In the genomic region with DNA sequence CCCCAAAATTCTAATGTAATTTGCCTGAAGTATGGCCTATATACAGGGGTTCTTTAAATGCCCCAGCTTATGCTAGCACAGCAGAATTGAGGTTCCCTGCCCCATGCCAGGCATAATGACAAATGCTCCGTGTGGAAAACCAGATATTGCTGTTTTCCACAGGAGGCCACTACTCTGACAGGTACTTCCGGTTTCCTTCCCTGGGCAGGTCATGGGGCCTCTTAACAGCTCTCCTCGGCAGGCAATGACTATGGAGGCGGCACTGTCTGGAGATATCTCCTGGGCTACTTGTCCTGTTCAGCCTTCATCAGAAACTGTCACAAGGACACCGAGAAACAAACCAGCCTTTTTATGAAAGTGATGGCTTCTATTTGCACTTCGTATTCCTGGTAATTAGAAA, we compare ENCODE assay signal across 1 cellular context.
A peak's percentile ranks its signal among the peaks of the same experiment; 100 is the strongest.
TF ChIP-seq lines count a peak whose summit lies in the region.

No MANE protein-coding gene starts in this region.

TF ChIP-seq in K562, 482 proteins besides CTCF, POLR2A, EP300 and RAD21 (continued from another document):
- TF ChIP-seq CHD4 (IDR thresholded peaks at IDR 0.05; ENCODE audit: insufficient read depth, insufficient replicate concordance, low read depth, low read length, poor library complexity, severe bottlenecking): no peak
- no peak for TF ChIP-seq ELF1 (tag; IDR thresholded peaks at IDR 0.05)
- peak; percentile 10 for TF ChIP-seq MEIS2 (IDR thresholded peaks at IDR 0.05; ENCODE audit: partially characterized antibody)
- no peak for TF ChIP-seq SMARCB1 (IDR thresholded peaks at IDR 0.05; ENCODE audit: insufficient read length, low read depth)
- TF ChIP-seq SRF (CRISPR knock-in tag; IDR thresholded peaks at IDR 0.05): peak in 1 of 2 experiments; percentile 70; a peak in 2 of 4 replicates
- TF ChIP-seq HMGN3 (IDR thresholded peaks at IDR 0.05; ENCODE audit: borderline replicate concordance, extremely low read depth, insufficient read length, low read depth, low read length): no peak
- TF ChIP-seq GABPA (tag; conservative IDR thresholded peaks at IDR 0.05; ENCODE audit: low read depth): peak; percentile 66
- TF ChIP-seq, protein P1, sequence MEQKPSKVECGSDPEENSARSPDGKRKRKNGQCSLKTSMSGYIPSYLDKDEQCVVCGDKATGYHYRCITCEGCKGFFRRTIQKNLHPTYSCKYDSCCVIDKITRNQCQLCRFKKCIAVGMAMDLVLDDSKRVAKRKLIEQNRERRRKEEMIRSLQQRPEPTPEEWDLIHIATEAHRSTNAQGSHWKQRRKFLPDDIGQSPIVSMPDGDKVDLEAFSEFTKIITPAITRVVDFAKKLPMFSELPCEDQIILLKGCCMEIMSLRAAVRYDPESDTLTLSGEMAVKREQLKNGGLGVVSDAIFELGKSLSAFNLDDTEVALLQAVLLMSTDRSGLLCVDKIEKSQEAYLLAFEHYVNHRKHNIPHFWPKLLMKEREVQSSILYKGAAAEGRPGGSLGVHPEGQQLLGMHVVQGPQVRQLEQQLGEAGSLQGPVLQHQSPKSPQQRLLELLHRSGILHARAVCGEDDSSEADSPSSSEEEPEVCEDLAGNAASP (IDR thresholded peaks at IDR 0.05): no peak
- TF ChIP-seq MEF2A (IDR thresholded peaks at IDR 0.05; ENCODE audit: control insufficient read depth, low read depth, low read length): no peak
- no peak for TF ChIP-seq MCM5 (IDR thresholded peaks at IDR 0.05; ENCODE audit: low read depth)
- no peak for TF ChIP-seq CBX2 (IDR thresholded peaks at IDR 0.05; ENCODE audit: insufficient read depth, low read length, poor library complexity, severe bottlenecking)
- no peak for TF ChIP-seq TOE1 (IDR thresholded peaks at IDR 0.05; ENCODE audit: borderline replicate concordance)
- no peak for TF ChIP-seq TOE1 (CRISPR knock-in tag; IDR thresholded peaks at IDR 0.05; ENCODE audit: borderline replicate concordance, low read depth)
- TF ChIP-seq, protein P2, sequence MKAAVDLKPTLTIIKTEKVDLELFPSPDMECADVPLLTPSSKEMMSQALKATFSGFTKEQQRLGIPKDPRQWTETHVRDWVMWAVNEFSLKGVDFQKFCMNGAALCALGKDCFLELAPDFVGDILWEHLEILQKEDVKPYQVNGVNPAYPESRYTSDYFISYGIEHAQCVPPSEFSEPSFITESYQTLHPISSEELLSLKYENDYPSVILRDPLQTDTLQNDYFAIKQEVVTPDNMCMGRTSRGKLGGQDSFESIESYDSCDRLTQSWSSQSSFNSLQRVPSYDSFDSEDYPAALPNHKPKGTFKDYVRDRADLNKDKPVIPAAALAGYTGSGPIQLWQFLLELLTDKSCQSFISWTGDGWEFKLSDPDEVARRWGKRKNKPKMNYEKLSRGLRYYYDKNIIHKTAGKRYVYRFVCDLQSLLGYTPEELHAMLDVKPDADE (conservative IDR thresholded peaks at IDR 0.05; ENCODE audit: control insufficient read depth, low read depth, low read length): no peak
- no peak for TF ChIP-seq HNRNPK (IDR thresholded peaks at IDR 0.05; ENCODE audit: low read depth, low read length, poor library complexity, severe bottlenecking)
